Comparison of ENCODE assay signal across 25 cellular contexts in genomic region chr4:187544461-187545053, GRCh38.
"Had no signal": no experiment of that assay in that cellular context is flagged by ENCODE, and none has a peak within 500 bp of the region (broad histone marks: within the 10 kb centered on the region; RNA-seq: fewer than 3 reads in every experiment).

No MANE protein-coding gene starts in this region.

- ATAC-seq: activated T-helper 17 cell treated with anti-CD3 and anti-CD28 coated beads, Interleukin-2, amount 50 U/mL, for 72 hours; Right ventricle myocardium inferior; T-cell had no signal

- H3K36me3 ChIP-seq: cardiac muscle cell had no signal

- DNase-seq: activated B cell treated with CpG ODN at 0.5 μM for 24 hours; activated CD4-positive, alpha-beta memory T cell treated with anti-CD3 and anti-CD28 coated beads, Interleukin-2, amount 10 ng/mL, durations not matched to agents 7 days and 5 days; activated CD4-positive, alpha-beta T cell treated with anti-CD3 and anti-CD28 coated beads, Interleukin-2, amount 50 U/mL, for 1 hour; activated gamma-delta T cell; activated naive CD4-positive, alpha-beta T cell treated with anti-CD3 and anti-CD28 coated beads for 36 hours; activated T-cell treated with anti-CD3 and anti-CD28 coated beads for 4 hours; activated T-cell treated with anti-CD3 and anti-CD28 coated beads, Interleukin-2, amount 50 U/mL, for 48 hours; amygdala; KG1; MM.1S; NCI-H1105; NCI-H1436; NCI-H1694 treated with DMSO at 0.1 percent for 48 hours; NCI-H2029 treated with DMSO at 0.1 percent for 48 hours; NCI-H510A treated with DMSO at 0.1 percent for 48 hours; NCI-H69; T-cell; T-helper 2 cell; T1000 had no signal

- H3K27ac ChIP-seq: cardiac muscle cell, SK-N-MC had no signal

- H3K4me3 ChIP-seq: cardiac muscle cell, SK-N-MC had no signal

- H3K27me3 ChIP-seq: cardiac muscle cell had no signal

- FAIRE-seq: astrocyte, TTC549 had no signal
